9 cellular contexts compared by ENCODE assay signal in genomic region chr2:42835577-42836371, GRCh38. TPM values are rescaled to one million over a fixed set of nuclear protein-coding genes. Genes with fewer than 3 reads are reported as not detected.
DNase-seq lines count a peak whose midpoint lies in the region; ATAC-seq, FAIRE-seq and TF ChIP-seq lines count a peak whose summit lies in the region.
"Had no signal": no experiment of that assay in that cellular context is flagged by ENCODE, and none has a peak within 500 bp of the region (broad histone marks: within the 10 kb centered on the region; RNA-seq: fewer than 3 reads in every experiment).

No MANE protein-coding gene starts in this region.

- H3K4me3 Mint-ChIP-seq in natural killer cell treated with Interleukin-12 subunit alpha and Interleukin-12 subunit beta and Interleukin-15 and Interleukin-18, amount 100 ng/mL, for 72 hours, result no peak overlapping the region

- no peaks in the 10 kb centered on the region for H3K79me2 ChIP-seq in endothelial cell of umbilical vein (ENCODE audit: control insufficient read depth, insufficient read depth, low read length)

- no TSS peak for BruUV-seq in endothelial cell of umbilical vein (replicated peaks; lab: Mats Ljungman, UMichigan)

- intact Hi-C loops in endothelial cell of umbilical vein (cut with micrococcal nuclease), result no loop called here

- DNase-seq in AG04449 (ENCODE audit: low read depth, low spot score), result peak; percentile 94
- peak; percentile 99 for DNase-seq in NB4 (ENCODE audit: low read depth)
- peak; percentile 72 for DNase-seq in endothelial cell of umbilical vein (ENCODE audit: low read depth, low spot score)
- DNase-seq in myocyte (ENCODE audit: low read depth), result peak; percentile 72
- DNase-seq in NCI-H2107 treated with DMSO at 0.1 percent for 48 hours (lab: John Stamatoyannopoulos, UW; ENCODE audit: unreplicated experiment), result no peak
- DNase-seq in NCI-H146 treated with DMSO at 0.1 percent for 48 hours (lab: John Stamatoyannopoulos, UW; ENCODE audit: unreplicated experiment), result no peak
- no peak for DNase-seq in natural killer cell treated with Interleukin-12 subunit alpha and Interleukin-12 subunit beta and Interleukin-15 and Interleukin-18, amount 100 ng/mL, for 72 hours (ENCODE audit: low spot score)
- DNase-seq: stimulated activated CD4-positive, alpha-beta T cell treated with anti-CD3 and anti-CD28 coated beads, Interleukin-2, amount 100 ng/mL, for 24 hours had no signal

- H3K9me3 ChIP-seq in endothelial cell of umbilical vein (replicated peaks; ENCODE audit: control insufficient read depth, insufficient read depth, low read length), result no peaks in the 10 kb centered on the region

- peak overlapping the region; percentile 28 for H3K4me2 ChIP-seq in endothelial cell of umbilical vein (ENCODE audit: insufficient read depth, low read length)

- peak; percentile 98 for FAIRE-seq in endothelial cell of umbilical vein (lab: Jason Lieb, UNC)

- no peak for TF ChIP-seq POLR2A in NB4 (IDR thresholded peaks at IDR 0.05; ENCODE audit: extremely low read depth, insufficient read length)
- TF ChIP-seq POLR2A in endothelial cell of umbilical vein (IDR thresholded peaks at IDR 0.05; ENCODE audit: low read depth, low read length), result no peak

- H4K20me1 ChIP-seq in endothelial cell of umbilical vein (replicated peaks; ENCODE audit: control insufficient read depth, extremely low read depth, insufficient read depth, low read length), result no peaks in the 10 kb centered on the region

- CTCF ChIA-PET in AG04449 (lab: Yijun Ruan, JAX) (interaction anchor here (0.7 to 2.7 kb wide), 12 partner anchors 8 to 742 kb away, joined by 3 to 17 read pairs (median 4); partner anchors contain the start of gene ZFP36L2), endothelial cell of umbilical vein (lab: Charles Lee) (interaction anchor here (0.9 to 1.2 kb wide), 2 partner anchors 8 to 706 kb away, joined by 3 to 5 read pairs; no protein-coding TSS in a partner anchor)

- no peaks in the 10 kb centered on the region for H3K36me3 ChIP-seq in endothelial cell of umbilical vein (ENCODE audit: control insufficient read depth in 2 of 2, extremely low read depth in 1 of 2, insufficient read depth in 2 of 2, low read length in 2 of 2)

- H2AFZ ChIP-seq in endothelial cell of umbilical vein (ENCODE audit: low read depth, low read length), result peak overlapping the region; percentile 67

- H3K4me1 ChIP-seq in endothelial cell of umbilical vein (ENCODE audit: control insufficient read depth, extremely low read depth, insufficient read depth, low read length), result peaks cover 11% of the 10 kb centered on the region

- H3K9ac ChIP-seq in endothelial cell of umbilical vein (replicated peaks; ENCODE audit: extremely low read depth, insufficient read depth, low read length), result no peak overlapping the region

- dilution Hi-C loops in endothelial cell of umbilical vein (cut with MboI; ENCODE audit: extremely low pct_ligation_motif_present, low sequenced_read_pairs), result no loop called here

- H3K36me3 Mint-ChIP-seq in natural killer cell treated with Interleukin-12 subunit alpha and Interleukin-12 subunit beta and Interleukin-15 and Interleukin-18, amount 100 ng/mL, for 72 hours, result no peaks in the 10 kb centered on the region

- no peaks in the 10 kb centered on the region for H3K27me3 ChIP-seq in endothelial cell of umbilical vein (ENCODE audit: control insufficient read depth in 2 of 2, insufficient read depth in 2 of 2, low read length in 2 of 2)

- no peaks in the 10 kb centered on the region for H3K9me1 ChIP-seq in endothelial cell of umbilical vein (replicated peaks; ENCODE audit: control insufficient read depth, extremely low read depth, insufficient read depth, low read length)

- POLR2A ChIA-PET in AG04449 (lab: Yijun Ruan, JAX) (interaction anchor here (0.6 to 2.2 kb wide), 4 partner anchors 25 to 476 kb away, joined by 3 to 8 read pairs (median 4); partner anchors contain the start of gene ZFP36L2), endothelial cell of umbilical vein (lab: Charles Lee) (no interaction called here)

- no peaks in the 10 kb centered on the region for H3K9me3 Mint-ChIP-seq in natural killer cell treated with Interleukin-12 subunit alpha and Interleukin-12 subunit beta and Interleukin-15 and Interleukin-18, amount 100 ng/mL, for 72 hours

- H3K27ac Mint-ChIP-seq in natural killer cell treated with Interleukin-12 subunit alpha and Interleukin-12 subunit beta and Interleukin-15 and Interleukin-18, amount 100 ng/mL, for 72 hours, result no peak overlapping the region

- peaks cover 0 to 3% of the 10 kb centered on the region in 2 donors for H3K4me1 Mint-ChIP-seq in natural killer cell treated with Interleukin-12 subunit alpha and Interleukin-12 subunit beta and Interleukin-15 and Interleukin-18, amount 100 ng/mL, for 72 hours (ENCODE audit: low read depth in 2 of 2)

- H3K4me3 ChIP-seq in AG04449 (ENCODE audit: low read depth, low read length), result no peak overlapping the region
- no peak overlapping the region for H3K4me3 ChIP-seq in NB4 (ENCODE audit: low read depth, low read length)
- H3K4me3 ChIP-seq in endothelial cell of umbilical vein (replicated peaks in 1 of 3; ENCODE audit: insufficient read depth in 1 of 3, low read depth in 1 of 3, low read length in 3 of 3), result no peak overlapping the region

- no peak for ATAC-seq in GM21576 (IDR thresholded peaks at IDR 0.05; ENCODE audit: unreplicated experiment)
- no peak for ATAC-seq in natural killer cell treated with Interleukin-12 subunit alpha and Interleukin-12 subunit beta and Interleukin-15 and Interleukin-18, amount 100 ng/mL, for 72 hours

- no peaks in the 10 kb centered on the region for H3K27me3 Mint-ChIP-seq in natural killer cell treated with Interleukin-12 subunit alpha and Interleukin-12 subunit beta and Interleukin-15 and Interleukin-18, amount 100 ng/mL, for 72 hours

- H3K27ac ChIP-seq in endothelial cell of umbilical vein (ENCODE audit: insufficient read depth, low read depth, low read length), result peak overlapping the region; percentile 56

- no peak for TF ChIP-seq CTCF in AG04449 (IDR thresholded peaks at IDR 0.05; ENCODE audit: insufficient read depth, low read length, missing control alignments)
- no peak for TF ChIP-seq CTCF in NB4 (IDR thresholded peaks at IDR 0.05; ENCODE audit: low read depth, low read length)
- no peak for TF ChIP-seq CTCF in endothelial cell of umbilical vein (IDR thresholded peaks at IDR 0.05; ENCODE audit: extremely low read depth in 1 of 2, insufficient read depth in 1 of 2, low read depth in 1 of 2, low read length in 2 of 2)

TF ChIP-seq in endothelial cell of umbilical vein, 7 proteins besides CTCF, POLR2A, EP300 and RAD21:
- no peak for TF ChIP-seq MAX (IDR thresholded peaks at IDR 0.05; ENCODE audit: insufficient read depth, insufficient read length)
- no peak for TF ChIP-seq EZH2 (IDR thresholded peaks at IDR 0.05; ENCODE audit: borderline replicate concordance, low read depth, low read length, severe bottlenecking)
- TF ChIP-seq FOS (IDR thresholded peaks at IDR 0.05; ENCODE audit: borderline replicate concordance, insufficient read depth, low read length), result peak; percentile 92
- peak; percentile 39 for TF ChIP-seq POLR2AphosphoS5 (IDR thresholded peaks at IDR 0.05; ENCODE audit: insufficient read depth, low read depth, low read length)
- peak; percentile 79 for TF ChIP-seq JUN (IDR thresholded peaks at IDR 0.05; ENCODE audit: borderline replicate concordance, insufficient read depth, insufficient read length, low read depth)
- no peak for TF ChIP-seq GATA2 (IDR thresholded peaks at IDR 0.05; ENCODE audit: insufficient read depth, insufficient read length, low read depth, low read length)
- TF ChIP-seq MYC (IDR thresholded peaks at IDR 0.05; ENCODE audit: low read depth, low read length), result no peak
TF ChIP-seq in endothelial cell of umbilical vein: peak in this region for 3.

RNA-seq across cellular contexts. Expression of gene HAAO, which starts 43.4 kb away (rescaled TPM):
- 0.60 and 0.82 TPM in 2 replicates for total RNA-seq in endothelial cell of umbilical vein
- 1.1 and 1.8 TPM in 2 replicates for polyA plus RNA-seq in endothelial cell of umbilical vein
- polyA plus RNA-seq in endothelial cell of umbilical vein (2011; cell fraction: cytosol; rRNA removed), result 0.43 and 0.63 TPM in 2 replicates
- polyA plus RNA-seq in endothelial cell of umbilical vein (2011; cell fraction: nucleus; rRNA removed), result 0.83 and 1.1 TPM in 2 replicates
- polyA plus RNA-seq in endothelial cell of umbilical vein (2012), result 0.94 and 0.95 TPM in 2 replicates
- polyA minus RNA-seq in endothelial cell of umbilical vein, result 0.51 and 0.55 TPM in 2 replicates
- polyA minus RNA-seq in endothelial cell of umbilical vein (2011; cell fraction: cytosol; rRNA and poly(A)+ RNA removed), result not detected
- 0.38 TPM in 1 of 2 replicates, not detected in the other for polyA minus RNA-seq in endothelial cell of umbilical vein (2011; cell fraction: nucleus; rRNA and poly(A)+ RNA removed)
- not detected in 2 replicates for total RNA-seq in myocyte
- 0.19 TPM for polyA plus RNA-seq in myocyte (2012)
- total RNA-seq in natural killer cell treated with Interleukin-12 subunit alpha and Interleukin-12 subunit beta and Interleukin-15 and Interleukin-18, amount 100 ng/mL, for 72 hours, result not detected

Comparison
In these comparisons a context has a peak if more than half of its experiments do, and no peak if none do; other contexts are left out.
1. DNase-seq: peak in AG04449 (single experiment), NB4 (single experiment), endothelial cell of umbilical vein (single experiment) and myocyte (single experiment); none in NCI-H2107 treated with DMSO at 0.1 percent for 48 hours (single experiment), NCI-H146 treated with DMSO at 0.1 percent for 48 hours (single experiment) and natural killer cell treated with Interleukin-12 subunit alpha and Interleukin-12 subunit beta and Interleukin-15 and Interleukin-18, amount 100 ng/mL, for 72 hours (single experiment).